In genomic region chr1:184691719-184692324, GRCh38 we compare ENCODE assay signal across 8 cellular contexts.
DNase-seq lines count a peak whose midpoint lies in the region; ATAC-seq and TF ChIP-seq lines count a peak whose summit lies in the region.

No MANE protein-coding gene starts in this region.

- no peaks in the 10 kb centered on the region for H3F3A ChIP-seq in Loucy (ENCODE audit: low read depth)

- H4K20me1 ChIP-seq in Loucy (ENCODE audit: insufficient read depth, low read length, poor library complexity, severe bottlenecking): no peaks in the 10 kb centered on the region

- no peaks in the 10 kb centered on the region for H3K4me1 ChIP-seq in Loucy (ENCODE audit: insufficient read depth, low read length, poor library complexity, severe bottlenecking)

- H3K79me2 ChIP-seq in Loucy (ENCODE audit: insufficient read depth, low read length): no peaks in the 10 kb centered on the region

- H3K4me1 Mint-ChIP-seq in WTC11: peaks cover 14% of the 10 kb centered on the region

- DNase-seq in EH (ENCODE audit: low read depth) (peak; percentile 72), WTC11 (ENCODE audit: low spot score) (no peak), hepatic stellate cell (ENCODE audit: low spot score) (peak; percentile 11), superior temporal gyrus (ENCODE audit: extremely low spot score) (peak; percentile 85), DMS79 (lab: John Stamatoyannopoulos, UW) (no peak)

- H2AFZ ChIP-seq in Loucy (ENCODE audit: low read length): no peak overlapping the region

- ATAC-seq in WTC11: no peak
- ATAC-seq in esophagus mucosa: no peak
- ATAC-seq in HG02763 (IDR thresholded peaks at IDR 0.05; ENCODE audit: unreplicated experiment): no peak

- H3K27me3 Mint-ChIP-seq in WTC11 (ENCODE audit: low read depth): no peaks in the 10 kb centered on the region

- no peaks in the 10 kb centered on the region for H3K9me3 ChIP-seq in Loucy (ENCODE audit: insufficient read depth, low read depth, low read length)

- TF ChIP-seq CTCF in Loucy (conservative IDR thresholded peaks at IDR 0.05; ENCODE audit: low read length): peak; percentile 85
- TF ChIP-seq CTCF in WTC11 (IDR thresholded peaks at IDR 0.05): peak; percentile 48; the same call in 1 of the 2 replicates

- H3K4me2 ChIP-seq in Loucy (ENCODE audit: low read depth, low read length, poor library complexity, severe bottlenecking): no peak overlapping the region

- no peaks in the 10 kb centered on the region for H3K9me3 Mint-ChIP-seq in WTC11

- no peak overlapping the region for H3K9ac ChIP-seq in Loucy (ENCODE audit: low read depth, low read length, poor library complexity, severe bottlenecking)

- no peaks in the 10 kb centered on the region for H3K9me2 ChIP-seq in Loucy (replicated peaks; ENCODE audit: low read depth, low read length)

- no peak overlapping the region for H3K4me3 ChIP-seq in Loucy (ENCODE audit: low read length, poor library complexity, severe bottlenecking)

- POLR2A ChIA-PET in WTC11 (lab: Charles Lee): no interaction called here

- CTCF ChIA-PET in WTC11 (lab: Charles Lee): interaction anchor here (0.7 to 3.3 kb wide), 37 partner anchors 9 to 1036 kb away, joined by 3 to 61 read pairs (median 4); partner anchors contain the start of genes C1orf21 and EDEM3

- no peaks in the 10 kb centered on the region for H3K27me3 ChIP-seq in Loucy (ENCODE audit: insufficient read depth, low read length, poor library complexity, severe bottlenecking)

- H3K4me3 Mint-ChIP-seq in WTC11: no peak overlapping the region

- peaks cover 41% of the 10 kb centered on the region for H3K36me3 ChIP-seq in Loucy (ENCODE audit: insufficient read depth, low read length)

- H3K27ac Mint-ChIP-seq in WTC11: no peak overlapping the region

- no peaks in the 10 kb centered on the region for H3K36me3 Mint-ChIP-seq in WTC11

TF ChIP-seq in WTC11, 78 proteins besides CTCF, POLR2A, EP300 and RAD21:
- TF ChIP-seq ZNF532 (CRISPR knock-in tag; IDR thresholded peaks at IDR 0.05; ENCODE audit: borderline replicate concordance) (no peak), MYBL2 (CRISPR knock-in tag; IDR thresholded peaks at IDR 0.05) (no peak), MLX (CRISPR knock-in tag; IDR thresholded peaks at IDR 0.05) (no peak), CREB1 (CRISPR knock-in tag; IDR thresholded peaks at IDR 0.05) (no peak), USF2 (CRISPR knock-in tag; IDR thresholded peaks at IDR 0.05) (no peak), NFATC4 (CRISPR knock-in tag; IDR thresholded peaks at IDR 0.05) (no peak), ARID4B (CRISPR knock-in tag; IDR thresholded peaks at IDR 0.05; ENCODE audit: borderline replicate concordance) (no peak), HMGA2 (CRISPR knock-in tag; IDR thresholded peaks at IDR 0.05) (no peak), ZNF138 (CRISPR knock-in tag; conservative IDR thresholded peaks at IDR 0.05) (no peak), USF1 (CRISPR knock-in tag; IDR thresholded peaks at IDR 0.05) (no peak), MXD4 (CRISPR knock-in tag; IDR thresholded peaks at IDR 0.05; ENCODE audit: borderline replicate concordance) (no peak), CBFB (CRISPR knock-in tag; IDR thresholded peaks at IDR 0.05; ENCODE audit: low read depth) (no peak)

Comparison
In these comparisons a context has a peak if more than half of its experiments do, and no peak if none do; other contexts are left out.
1. DNase-seq: peak in EH (single experiment), hepatic stellate cell (single experiment) and superior temporal gyrus (single experiment); none in WTC11 (single experiment) and DMS79 (single experiment).